In genomic region chr3:22089284-22089683, GRCh38 we compare ENCODE assay signal across 8 cellular contexts.
DNase-seq lines count a peak whose midpoint lies in the region; ATAC-seq lines count a peak whose summit lies in the region.

No MANE protein-coding gene starts in this region.

- ATAC-seq in GM21723 (IDR thresholded peaks at IDR 0.05; ENCODE audit: unreplicated experiment) (peak; percentile 87), HG03439 (IDR thresholded peaks at IDR 0.05; ENCODE audit: unreplicated experiment) (no peak)
- ATAC-seq in stimulated activated effector memory CD8-positive, alpha-beta T cell treated with anti-CD3 and anti-CD28 coated beads, Interleukin-12 subunit alpha, Interleukin-12 subunit beta, amount 100 ng/mL, for 72 hours = no peak

- H3K9me3 Mint-ChIP-seq in stimulated activated effector memory CD8-positive, alpha-beta T cell treated with anti-CD3 and anti-CD28 coated beads, Interleukin-12 subunit alpha, Interleukin-12 subunit beta, amount 100 ng/mL, for 72 hours = peaks cover 15% of the 10 kb centered on the region

- H3K27ac Mint-ChIP-seq in stimulated activated effector memory CD8-positive, alpha-beta T cell treated with anti-CD3 and anti-CD28 coated beads, Interleukin-12 subunit alpha, Interleukin-12 subunit beta, amount 100 ng/mL, for 72 hours = no peak overlapping the region

- no peaks in the 10 kb centered on the region for H3K36me3 Mint-ChIP-seq in stimulated activated effector memory CD8-positive, alpha-beta T cell treated with anti-CD3 and anti-CD28 coated beads, Interleukin-12 subunit alpha, Interleukin-12 subunit beta, amount 100 ng/mL, for 72 hours

- DNase-seq in SIG-M5 treated with dmso at 0.1 percent for 504 hours (lab: John Stamatoyannopoulos, UW; ENCODE audit: unreplicated experiment) (peak; percentile 57), SIG-M5 (lab: John Stamatoyannopoulos, UW) (no peak), HuH-7 (ENCODE audit: low spot score) (peak; percentile 59), SKM-1 treated with dmso at 0.1 percent for 144 hours (lab: John Stamatoyannopoulos, UW; ENCODE audit: unreplicated experiment) (peak; percentile 31), islet precursor cell (peak; percentile 58)
- DNase-seq in stimulated activated effector memory CD8-positive, alpha-beta T cell treated with anti-CD3 and anti-CD28 coated beads, Interleukin-12 subunit alpha, Interleukin-12 subunit beta, amount 100 ng/mL, for 72 hours (ENCODE audit: low spot score in 2 of 2) = no peak

- no peaks in the 10 kb centered on the region for H3K4me1 Mint-ChIP-seq in stimulated activated effector memory CD8-positive, alpha-beta T cell treated with anti-CD3 and anti-CD28 coated beads, Interleukin-12 subunit alpha, Interleukin-12 subunit beta, amount 100 ng/mL, for 72 hours

- H3K4me3 Mint-ChIP-seq in stimulated activated effector memory CD8-positive, alpha-beta T cell treated with anti-CD3 and anti-CD28 coated beads, Interleukin-12 subunit alpha, Interleukin-12 subunit beta, amount 100 ng/mL, for 72 hours = no peak overlapping the region

Comparison
In these comparisons a context has a peak if more than half of its experiments do, and no peak if none do; other contexts are left out.
1. DNase-seq: peak in SIG-M5 treated with dmso at 0.1 percent for 504 hours (single experiment), HuH-7 (single experiment), SKM-1 treated with dmso at 0.1 percent for 144 hours (single experiment) and islet precursor cell (single experiment); none in SIG-M5 (single experiment) and stimulated activated effector memory CD8-positive, alpha-beta T cell treated with anti-CD3 and anti-CD28 coated beads, Interleukin-12 subunit alpha, Interleukin-12 subunit beta, amount 100 ng/mL, for 72 hours (0 of 2).